ENCODE assay signal across 1 cellular context in genomic region chr5:76813982-76814562, GRCh38.
TF ChIP-seq lines count a peak whose summit lies in the region.

No MANE protein-coding gene starts in this region.

TF ChIP-seq in IMR-90, 13 proteins besides CTCF, POLR2A, EP300 and RAD21 (continued from another document):
- TF ChIP-seq ELK1 (IDR thresholded peaks at IDR 0.05; ENCODE audit: borderline replicate concordance, low read depth, low read length) (no peak), BHLHE40 (IDR thresholded peaks at IDR 0.05; ENCODE audit: low read depth, low read length) (peak; percentile 41; the same call in 1 of the 2 replicates), RCOR1 (IDR thresholded peaks at IDR 0.05; ENCODE audit: insufficient replicate concordance, low read length) (no peak), CEBPB (IDR thresholded peaks at IDR 0.05; ENCODE audit: low read depth, low read length) (peak; percentile 6; the same call in 1 of the 2 replicates), MAZ (IDR thresholded peaks at IDR 0.05; ENCODE audit: borderline replicate concordance, low read depth, low read length) (peak; percentile 66), NFE2L2 (IDR thresholded peaks at IDR 0.05; ENCODE audit: low read depth, low read length) (no peak), FOS (IDR thresholded peaks at IDR 0.05; ENCODE audit: low read depth, low read length) (peak; percentile 85)
